Comparison of ENCODE assay signal across 8 cellular contexts in the genomic region with DNA sequence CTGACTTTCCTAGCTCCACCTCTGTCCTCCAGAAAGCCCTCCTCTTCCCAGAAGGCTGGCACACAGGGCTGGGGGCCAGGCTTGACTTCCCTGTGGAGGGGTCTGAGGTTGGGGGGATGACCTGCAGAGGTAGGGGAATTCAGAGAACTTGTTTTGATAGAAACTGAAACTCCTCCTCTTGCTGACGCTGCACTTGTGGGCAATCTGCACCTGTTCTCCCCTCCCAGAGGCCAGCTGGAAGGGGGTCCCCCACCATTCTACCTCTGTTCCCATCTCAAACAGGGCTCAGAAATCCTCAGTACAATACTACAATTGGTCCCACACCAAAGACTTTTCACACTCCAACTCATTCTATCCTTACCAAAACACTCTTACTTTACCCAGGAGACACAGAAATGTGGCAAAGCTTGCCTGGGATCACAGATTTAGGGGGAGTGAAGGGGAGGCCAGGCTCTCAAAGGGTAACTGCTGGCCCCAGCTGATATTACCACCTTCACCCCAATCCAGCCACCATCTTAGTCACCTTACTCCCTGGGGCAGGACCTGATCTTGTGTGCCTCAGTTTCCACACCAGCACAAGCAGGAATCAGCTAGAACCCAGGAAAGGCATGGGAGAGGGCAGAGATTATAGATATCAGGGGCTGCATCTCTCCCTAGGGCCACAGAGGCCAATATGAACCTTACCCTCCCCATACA. TPM values are rescaled to one million over a fixed set of nuclear protein-coding genes. Genes with fewer than 3 reads are reported as not detected.
DNase-seq lines count a peak whose midpoint lies in the region; ATAC-seq and TF ChIP-seq lines count a peak whose summit lies in the region.

No MANE protein-coding gene starts in this region.

- no peaks in the 10 kb centered on the region for H3K9me3 ChIP-seq in upper lobe of left lung

- H3K4me1 ChIP-seq in upper lobe of left lung, result peaks cover 12 to 45% (median 21%) of the 10 kb centered on the region in 4 donors

- H3K9me3 Mint-ChIP-seq in CD14-positive monocyte, result peaks cover 0 to 3% (median 0%) of the 10 kb centered on the region in 7 donors
- H3K9me3 Mint-ChIP-seq in activated naive CD8-positive, alpha-beta T cell treated with anti-CD3 and anti-CD28 coated beads, Interleukin-2, amount 50 U/mL, for 24 hours, result no peaks in the 10 kb centered on the region

- H3K36me3 ChIP-seq in upper lobe of left lung, result peaks cover 0 to 23% (median 6%) of the 10 kb centered on the region in 4 donors

- H3K4me3 ChIP-seq in upper lobe of left lung, result no peak overlapping the region

- ATAC-seq in GM21526 (IDR thresholded peaks at IDR 0.05; ENCODE audit: low FRiP score, unreplicated experiment) (peak; percentile 43), upper lobe of left lung (ENCODE audit: low FRiP score in 2 of 2) (no peak), HG03571 (IDR thresholded peaks at IDR 0.05; ENCODE audit: unreplicated experiment) (no peak)
- peak; percentile 55 for ATAC-seq in activated naive CD8-positive, alpha-beta T cell treated with anti-CD3 and anti-CD28 coated beads, Interleukin-2, amount 50 U/mL, for 24 hours

- peaks cover 50% of the 10 kb centered on the region for H3K4me1 Mint-ChIP-seq in CD14-positive monocyte
- peaks cover 99% of the 10 kb centered on the region for H3K4me1 Mint-ChIP-seq in activated naive CD8-positive, alpha-beta T cell treated with anti-CD3 and anti-CD28 coated beads, Interleukin-2, amount 50 U/mL, for 24 hours

- no peak overlapping the region for H3K4me3 Mint-ChIP-seq in CD14-positive monocyte
- H3K4me3 Mint-ChIP-seq in activated naive CD8-positive, alpha-beta T cell treated with anti-CD3 and anti-CD28 coated beads, Interleukin-2, amount 50 U/mL, for 24 hours, result peak overlapping the region; percentile 74

- H3K27ac Mint-ChIP-seq in CD14-positive monocyte, result peak overlapping the region; percentile 87 to 95 (median 93)
- peak overlapping the region; percentile 97 for H3K27ac Mint-ChIP-seq in activated naive CD8-positive, alpha-beta T cell treated with anti-CD3 and anti-CD28 coated beads, Interleukin-2, amount 50 U/mL, for 24 hours

- H3K36me3 Mint-ChIP-seq in CD14-positive monocyte, result peaks cover 44 to 64% of the 10 kb centered on the region in 2 donors
- peaks cover 36% of the 10 kb centered on the region for H3K36me3 Mint-ChIP-seq in activated naive CD8-positive, alpha-beta T cell treated with anti-CD3 and anti-CD28 coated beads, Interleukin-2, amount 50 U/mL, for 24 hours (ENCODE audit: low read depth)

- DNase-seq in CD14-positive monocyte (ENCODE audit: low spot score) (no peak), upper lobe of left lung (no peak), H4 (ENCODE audit: low spot score) (no peak), NCI-H1930 (lab: John Stamatoyannopoulos, UW) (no peak)
- peak; percentile 21 for DNase-seq in NK-92 treated with Interleukin-12 subunit alpha and Interleukin-12 subunit beta, amount 100 ng/mL, for 24 hours (lab: John Stamatoyannopoulos, UW)
- peak; percentile 74 for DNase-seq in activated naive CD8-positive, alpha-beta T cell treated with anti-CD3 and anti-CD28 coated beads, Interleukin-2, amount 50 U/mL, for 24 hours

- intact Hi-C loops in CD14-positive monocyte (cut with micrococcal nuclease), result no loop called here

- peak overlapping the region; percentile 24 to 85 (median 80) for H3K27ac ChIP-seq in upper lobe of left lung

- 67 to 85% methylated on average over 1 of the region's 1 CpG for WGBS in upper lobe of left lung, 2 donors

- peaks cover 0 to 1% (median 1%) of the 10 kb centered on the region in 3 donors for H3K27me3 Mint-ChIP-seq in CD14-positive monocyte (ENCODE audit: low read depth in 3 of 3)
- H3K27me3 Mint-ChIP-seq in activated naive CD8-positive, alpha-beta T cell treated with anti-CD3 and anti-CD28 coated beads, Interleukin-2, amount 50 U/mL, for 24 hours, result no peaks in the 10 kb centered on the region

- no peak for TF ChIP-seq EP300 in upper lobe of left lung (IDR thresholded peaks at IDR 0.05)

- H3K27me3 ChIP-seq in upper lobe of left lung, result no peaks in the 10 kb centered on the region

- no peak for TF ChIP-seq POLR2A in upper lobe of left lung (IDR thresholded peaks at IDR 0.05)

- no peak for TF ChIP-seq CTCF in CD14-positive monocyte (IDR thresholded peaks at IDR 0.05)
- TF ChIP-seq CTCF in upper lobe of left lung (IDR thresholded peaks at IDR 0.05), result no peak

RNA-seq across cellular contexts. Expression of a gene that starts 18.5 kb away (rescaled TPM):
- polyA plus RNA-seq in CD14-positive monocyte, result 10 to 100 TPM in 1 of 2 donors, 1 to 10 TPM in 1; 8.4 to 12.4 TPM
- 100 to 1,000 TPM in 1 of 6 donors, 10 to 100 TPM in 5; 40.1 to 101 (median 49.6) TPM for total RNA-seq in upper lobe of left lung
- 22.3 and 34.2 TPM in 2 replicates for total RNA-seq in H4 (2014; rRNA removed; shearing (Covaris generic))

RNA-seq across cellular contexts. Expression of a gene that starts 20.0 kb away (rescaled TPM):
- polyA plus RNA-seq in CD14-positive monocyte, result 1 to 10 TPM; 6.7 to 9.9 TPM
- total RNA-seq in upper lobe of left lung, result 10 to 100 TPM; 16.3 to 36.1 (median 26.2) TPM
- 10.8 and 11.9 TPM in 2 replicates for total RNA-seq in H4 (2014; rRNA removed; shearing (Covaris generic))

RNA-seq across cellular contexts. Expression of a gene that starts 27.4 kb away (rescaled TPM):
- 10 to 100 TPM; 18.4 to 21.6 TPM for polyA plus RNA-seq in CD14-positive monocyte
- total RNA-seq in upper lobe of left lung, result 10 to 100 TPM in 5 of 6 donors, 1 to 10 TPM in 1; 5.2 to 32.0 (median 23.3) TPM
- total RNA-seq in H4 (2014; rRNA removed; shearing (Covaris generic)), result 23.2 and 32.8 TPM in 2 replicates

RNA-seq across cellular contexts. Expression of a gene that starts 32.8 kb away (rescaled TPM):
- not detected for polyA plus RNA-seq in CD14-positive monocyte
- total RNA-seq in upper lobe of left lung, result 1 to 10 TPM in 3 of 6 donors, under 1 TPM in 3; 0.61 to 3.1 (median 1.2) TPM
- total RNA-seq in H4 (2014; rRNA removed; shearing (Covaris generic)), result 0.12 TPM in 1 of 2 replicates, not detected in the other

RNA-seq across cellular contexts. Expression of a gene that starts 41.1 kb away (rescaled TPM):
- polyA plus RNA-seq in CD14-positive monocyte, result 10 to 100 TPM; 71.7 to 78.3 TPM
- total RNA-seq in upper lobe of left lung, result 10 to 100 TPM; 49.1 to 76.9 (median 65.2) TPM
- 53.0 and 61.4 TPM in 2 replicates for total RNA-seq in H4 (2014; rRNA removed; shearing (Covaris generic))

Comparison
In these comparisons a context has a peak if more than half of its experiments do, and no peak if none do; other contexts are left out.
1. DNase-seq: peak in NK-92 treated with Interleukin-12 subunit alpha and Interleukin-12 subunit beta, amount 100 ng/mL, for 24 hours (single experiment) and activated naive CD8-positive, alpha-beta T cell treated with anti-CD3 and anti-CD28 coated beads, Interleukin-2, amount 50 U/mL, for 24 hours (single experiment); none in CD14-positive monocyte (single experiment), upper lobe of left lung (0 of 2), H4 (single experiment) and NCI-H1930 (0 of 2).
2. ATAC-seq: peak in GM21526 (single experiment) and activated naive CD8-positive, alpha-beta T cell treated with anti-CD3 and anti-CD28 coated beads, Interleukin-2, amount 50 U/mL, for 24 hours (single experiment); none in upper lobe of left lung (0 of 2) and HG03571 (single experiment).